29 cellular contexts compared by ENCODE assay signal in genomic region chr1:13948396-13948795, GRCh38.
DNase-seq lines count a peak whose midpoint lies in the region; TF ChIP-seq lines count a peak whose summit lies in the region.
"Had no signal": no experiment of that assay in that cellular context is flagged by ENCODE, and none has a peak within 500 bp of the region (broad histone marks: within the 10 kb centered on the region; RNA-seq: fewer than 3 reads in every experiment).

No MANE protein-coding gene starts in this region.

- in situ Hi-C loops in GM13977 (cut with MboI; ENCODE audit: low pct_unique_long_range_greater_than_20kb, low sequenced_read_pairs, unreplicated experiment), result no loop called here

- no peaks in the 10 kb centered on the region for H3K27me3 ChIP-seq in adrenal gland
- H3K27me3 ChIP-seq in dorsolateral prefrontal cortex, result no peaks in the 10 kb centered on the region
- H3K27me3 ChIP-seq in prostate gland (replicated peaks; ENCODE audit: insufficient read depth), result no peaks in the 10 kb centered on the region
- H3K27me3 ChIP-seq in testis, result no peaks in the 10 kb centered on the region
- H3K27me3 ChIP-seq: BLaER1 treated with 17β-estradiol and CSF1 and Interleukin-3, amounts not matched to agents 10 nM and 100 nM; body of pancreas; foreskin keratinocyte; hepatocyte had no signal

- DNase-seq in adrenal gland, result no peak
- DNase-seq in dorsolateral prefrontal cortex, result no peak
- no peak for DNase-seq in prostate gland (ENCODE audit: low spot score)
- no peak for DNase-seq in testis
- no peak for DNase-seq in HUDEP-2 (lab: John Stamatoyannopoulos, UW; ENCODE audit: unreplicated experiment in 76 of 76)
- no peak for DNase-seq in NCI-H1694 treated with DMSO at 0.1 percent for 48 hours (lab: John Stamatoyannopoulos, UW)
- DNase-seq in C1 segment of cervical spinal cord (lab: John Stamatoyannopoulos, UW), result no peak
- no peak for DNase-seq in GM13977 (ENCODE audit: low spot score)
- DNase-seq: activated CD4-positive, alpha-beta T cell treated with anti-CD3 and anti-CD28 coated beads for 4 hours; activated CD8-positive, alpha-beta memory T cell treated with anti-CD3 and anti-CD28 coated beads for 24 hours; activated effector memory CD4-positive, alpha-beta T cell treated with anti-CD3 and anti-CD28 coated beads, Interleukin-2, amount 50 U/mL, for 16 hours; activated naive CD8-positive, alpha-beta T cell treated with anti-CD3 and anti-CD28 coated beads, Interleukin-2, amount 10 ng/mL, durations not matched to agents 7 days and 5 days; activated T-cell treated with anti-CD3 and anti-CD28 coated beads, Interleukin-2, amount 50 U/mL, for 1 hour; Caco-2; effector CD8-positive, alpha-beta T cell; foreskin keratinocyte; GDM1; H7; NCI-H1048; NCI-H187 treated with DMSO at 0.1 percent for 48 hours; NCI-H524 treated with DMSO at 0.1 percent for 48 hours; SIG-M5; stimulated activated CD4-positive, alpha-beta T cell treated with anti-CD3 and anti-CD28 coated beads, Interleukin-12 subunit alpha, Interleukin-12 subunit beta, amount 100 ng/mL, for 4 hours; stimulated activated CD4-positive, alpha-beta T cell treated with anti-CD3 and anti-CD28 coated beads, Interleukin-4, amount 100 ng/mL, for 4 hours; stimulated activated naive B cell treated with anti-CD40 and anti-IgM and Interleukin-4, amounts not matched to agents 10 μg/mL and 1 μg/mL and 100 μg/mL, for 72 hours had no signal

- H3K36me3 ChIP-seq in adrenal gland (replicated peaks in 1 of 2) (no peaks in the 10 kb centered on the region), prostate gland (no peaks in the 10 kb centered on the region), testis (ENCODE audit: low read depth, missing control alignments) (no peaks in the 10 kb centered on the region)
- H3K36me3 ChIP-seq: BLaER1 treated with 17β-estradiol and CSF1 and Interleukin-3, amounts not matched to agents 10 nM and 100 nM had no signal

- TF ChIP-seq CTCF in adrenal gland (IDR thresholded peaks at IDR 0.05), result no peak
- TF ChIP-seq CTCF in dorsolateral prefrontal cortex (IDR thresholded peaks at IDR 0.05 in 54 of 56, conservative IDR thresholded peaks at IDR 0.05 in 2 of 56; ENCODE audit: low read depth in 1 of 56, partially characterized antibody in 56 of 56), result no peak
- TF ChIP-seq CTCF in prostate gland (IDR thresholded peaks at IDR 0.05), result no peak
- TF ChIP-seq CTCF in testis (IDR thresholded peaks at IDR 0.05), result no peak
- TF ChIP-seq CTCF in GM13977 (IDR thresholded peaks at IDR 0.05; ENCODE audit: extremely low read depth, insufficient read depth, missing control alignments), result no peak

- no peaks in the 10 kb centered on the region for H3K9me3 ChIP-seq in adrenal gland (replicated peaks in 1 of 3)
- no peaks in the 10 kb centered on the region for H3K9me3 ChIP-seq in prostate gland
- H3K9me3 ChIP-seq in testis, result no peaks in the 10 kb centered on the region
- H3K9me3 ChIP-seq: body of pancreas, Caco-2 had no signal

- H3K4me1 ChIP-seq in adrenal gland (replicated peaks in 1 of 2) (peaks cover 0 to 9% of the 10 kb centered on the region in 2 donors), prostate gland (replicated peaks) (no peaks in the 10 kb centered on the region), testis (peaks cover 6% of the 10 kb centered on the region)
- H3K4me1 ChIP-seq: BLaER1 treated with 17β-estradiol and CSF1 and Interleukin-3, amounts not matched to agents 10 nM and 100 nM; body of pancreas; Caco-2; foreskin keratinocyte had no signal

- TF ChIP-seq POLR2A in adrenal gland (IDR thresholded peaks at IDR 0.05) (no peak), prostate gland (IDR thresholded peaks at IDR 0.05) (no peak), testis (IDR thresholded peaks at IDR 0.05) (no peak)

- H3K4me3 ChIP-seq in adrenal gland, result no peak overlapping the region
- no peak overlapping the region for H3K4me3 ChIP-seq in dorsolateral prefrontal cortex
- no peak overlapping the region for H3K4me3 ChIP-seq in prostate gland
- no peak overlapping the region for H3K4me3 ChIP-seq in testis
- H3K4me3 ChIP-seq: BLaER1 treated with 17β-estradiol and CSF1 and Interleukin-3, amounts not matched to agents 10 nM and 100 nM; body of pancreas; hepatocyte had no signal

- H3K27ac ChIP-seq in adrenal gland (peak overlapping the region in 3 of 5 donors; percentile 26 to 74 (median 60)), dorsolateral prefrontal cortex (peak overlapping the region in 33 of 59 donors; percentile 2 to 76 (median 37)), prostate gland (peak overlapping the region; percentile 30 to 59), testis (peak overlapping the region; percentile 73 to 91)
- H3K27ac ChIP-seq: BLaER1 treated with 17β-estradiol and CSF1 and Interleukin-3, amounts not matched to agents 10 nM and 100 nM; body of pancreas; epithelial cell of prostate; foreskin keratinocyte; hepatocyte had no signal

- intact Hi-C loops in adrenal gland (cut with DNase I) (no loop called here), dorsolateral prefrontal cortex (cut with DNase I) (no loop called here), prostate gland (cut with DNase I) (no loop called here), testis (cut with DNase I; ENCODE audit: low total_unique reads) (no loop called here)

- 68 to 89% (median 81%) methylated on average over 5 of the region's 5 CpGs for WGBS in adrenal gland, 4 donors
- 67% methylated on average over 5 of the region's 5 CpGs for WGBS in prostate gland
- 72 to 79% methylated on average over 5 of the region's 5 CpGs for WGBS in testis, 2 donors
